ENCODE assay signal across 1 cellular context in genomic region chr19:41159861-41160260, GRCh38.
TF ChIP-seq lines count a peak whose summit lies in the region.

No MANE protein-coding gene starts in this region.

TF ChIP-seq in HepG2, 621 proteins besides CTCF, POLR2A, EP300 and RAD21 (continued from another document):
- no peak for TF ChIP-seq PAWR (CRISPR knock-in tag; IDR thresholded peaks at IDR 0.05; ENCODE audit: borderline replicate concordance)
- no peak for TF ChIP-seq SMAD9 (CRISPR knock-in tag; IDR thresholded peaks at IDR 0.05)
- TF ChIP-seq GATAD2A (CRISPR knock-in tag; IDR thresholded peaks at IDR 0.05): 0 out of 2 replicates have a peak, but pooled peaks have one; percentile 14
- TF ChIP-seq KMT2A (CRISPR knock-in tag; IDR thresholded peaks at IDR 0.05): no peak
- TF ChIP-seq IRF1 (CRISPR knock-in tag; IDR thresholded peaks at IDR 0.05; ENCODE audit: low read depth): no peak
- no peak for TF ChIP-seq ZNF343 (CRISPR knock-in tag; IDR thresholded peaks at IDR 0.05)
- no peak for TF ChIP-seq BATF2 (CRISPR knock-in tag; IDR thresholded peaks at IDR 0.05)
- TF ChIP-seq, protein P1, sequence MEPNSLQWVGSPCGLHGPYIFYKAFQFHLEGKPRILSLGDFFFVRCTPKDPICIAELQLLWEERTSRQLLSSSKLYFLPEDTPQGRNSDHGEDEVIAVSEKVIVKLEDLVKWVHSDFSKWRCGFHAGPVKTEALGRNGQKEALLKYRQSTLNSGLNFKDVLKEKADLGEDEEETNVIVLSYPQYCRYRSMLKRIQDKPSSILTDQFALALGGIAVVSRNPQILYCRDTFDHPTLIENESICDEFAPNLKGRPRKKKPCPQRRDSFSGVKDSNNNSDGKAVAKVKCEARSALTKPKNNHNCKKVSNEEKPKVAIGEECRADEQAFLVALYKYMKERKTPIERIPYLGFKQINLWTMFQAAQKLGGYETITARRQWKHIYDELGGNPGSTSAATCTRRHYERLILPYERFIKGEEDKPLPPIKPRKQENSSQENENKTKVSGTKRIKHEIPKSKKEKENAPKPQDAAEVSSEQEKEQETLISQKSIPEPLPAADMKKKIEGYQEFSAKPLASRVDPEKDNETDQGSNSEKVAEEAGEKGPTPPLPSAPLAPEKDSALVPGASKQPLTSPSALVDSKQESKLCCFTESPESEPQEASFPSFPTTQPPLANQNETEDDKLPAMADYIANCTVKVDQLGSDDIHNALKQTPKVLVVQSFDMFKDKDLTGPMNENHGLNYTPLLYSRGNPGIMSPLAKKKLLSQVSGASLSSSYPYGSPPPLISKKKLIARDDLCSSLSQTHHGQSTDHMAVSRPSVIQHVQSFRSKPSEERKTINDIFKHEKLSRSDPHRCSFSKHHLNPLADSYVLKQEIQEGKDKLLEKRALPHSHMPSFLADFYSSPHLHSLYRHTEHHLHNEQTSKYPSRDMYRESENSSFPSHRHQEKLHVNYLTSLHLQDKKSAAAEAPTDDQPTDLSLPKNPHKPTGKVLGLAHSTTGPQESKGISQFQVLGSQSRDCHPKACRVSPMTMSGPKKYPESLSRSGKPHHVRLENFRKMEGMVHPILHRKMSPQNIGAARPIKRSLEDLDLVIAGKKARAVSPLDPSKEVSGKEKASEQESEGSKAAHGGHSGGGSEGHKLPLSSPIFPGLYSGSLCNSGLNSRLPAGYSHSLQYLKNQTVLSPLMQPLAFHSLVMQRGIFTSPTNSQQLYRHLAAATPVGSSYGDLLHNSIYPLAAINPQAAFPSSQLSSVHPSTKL (CRISPR knock-in tag; IDR thresholded peaks at IDR 0.05): no peak
- no peak for TF ChIP-seq CBX1 (IDR thresholded peaks at IDR 0.05; ENCODE audit: low read depth)
- TF ChIP-seq ZNF775 (CRISPR knock-in tag; IDR thresholded peaks at IDR 0.05; ENCODE audit: borderline replicate concordance): no peak
- no peak for TF ChIP-seq ZNF547 (CRISPR knock-in tag; IDR thresholded peaks at IDR 0.05)
- 0 out of 2 replicates have a peak, but pooled peaks have one; percentile 23 for TF ChIP-seq NR2F6 (IDR thresholded peaks at IDR 0.05)
- TF ChIP-seq NR2F6 (CRISPR knock-in tag; IDR thresholded peaks at IDR 0.05): no peak
- TF ChIP-seq ZNF512 (CRISPR knock-in tag; IDR thresholded peaks at IDR 0.05): no peak
- TF ChIP-seq NFKB2 (CRISPR knock-in tag; IDR thresholded peaks at IDR 0.05; ENCODE audit: borderline replicate concordance): no peak
- no peak for TF ChIP-seq ZNF577 (CRISPR knock-in tag; IDR thresholded peaks at IDR 0.05; ENCODE audit: borderline replicate concordance, low read depth)
- TF ChIP-seq ONECUT2 (CRISPR knock-in tag; IDR thresholded peaks at IDR 0.05): no peak
- no peak for TF ChIP-seq ZSCAN22 (CRISPR knock-in tag; IDR thresholded peaks at IDR 0.05)
- TF ChIP-seq, protein P2, sequence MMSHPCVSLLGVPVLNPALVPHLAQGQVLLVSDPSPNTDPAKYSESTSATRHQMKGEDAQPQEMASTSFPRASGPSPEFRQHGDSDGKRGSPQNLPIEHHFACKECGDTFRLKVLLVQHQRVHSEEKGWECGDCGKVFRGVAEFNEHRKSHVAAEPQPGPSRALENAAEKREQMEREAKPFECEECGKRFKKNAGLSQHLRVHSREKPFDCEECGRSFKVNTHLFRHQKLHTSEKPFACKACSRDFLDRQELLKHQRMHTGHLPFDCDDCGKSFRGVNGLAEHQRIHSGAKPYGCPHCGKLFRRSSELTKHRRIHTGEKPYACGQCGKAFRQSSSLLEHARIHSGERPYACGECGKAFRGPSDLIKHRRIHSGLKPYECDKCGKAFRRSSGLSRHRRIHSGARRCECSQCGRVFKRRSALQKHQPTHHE (CRISPR knock-in tag; IDR thresholded peaks at IDR 0.05; ENCODE audit: borderline replicate concordance): no peak
